In the genomic region with DNA sequence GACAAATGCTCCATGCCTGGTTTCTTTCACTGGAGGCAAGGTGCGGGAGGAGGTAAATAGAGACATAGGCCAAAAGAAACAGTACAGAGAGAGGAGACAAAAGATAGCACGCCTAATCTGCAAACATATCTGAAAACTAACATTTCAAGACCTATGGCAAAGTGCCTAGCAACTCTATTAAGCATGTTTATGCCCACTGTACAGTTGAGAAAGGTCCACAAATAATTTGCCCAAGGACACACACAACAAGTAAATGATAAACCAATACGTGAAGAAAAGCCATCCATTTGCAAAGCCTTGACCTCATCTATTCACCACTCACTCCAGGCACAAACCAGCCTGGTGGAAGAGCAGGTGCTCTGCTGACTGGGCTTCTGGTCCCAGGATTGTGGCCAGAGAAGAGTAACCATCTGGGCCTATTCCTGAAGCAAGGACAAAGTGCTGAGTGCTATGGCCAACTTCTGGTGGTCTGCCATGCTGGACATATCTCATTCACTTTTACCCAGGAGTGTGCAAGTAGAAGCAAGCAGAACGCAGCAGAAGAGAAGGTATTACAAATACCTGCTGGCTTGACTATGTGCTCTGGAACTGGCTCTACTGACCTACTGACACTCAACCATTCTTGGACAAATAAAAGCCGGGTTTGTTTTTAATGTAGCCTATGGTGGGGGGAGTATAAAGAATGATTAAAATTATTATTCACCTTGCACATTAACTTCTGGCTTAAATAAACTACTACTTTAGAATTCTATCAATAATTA, we compare ENCODE assay signal across 1 cellular context.
TF ChIP-seq lines count a peak whose summit lies in the region.

No MANE protein-coding gene starts in this region.

TF ChIP-seq in HepG2, 621 proteins besides CTCF, POLR2A, EP300 and RAD21 (continues in another document):
- no peak for TF ChIP-seq ZNF775 (CRISPR knock-in tag; IDR thresholded peaks at IDR 0.05; ENCODE audit: borderline replicate concordance)
- 0 out of 2 replicates have a peak, but pooled peaks have one; percentile 69 for TF ChIP-seq ZNF44 (CRISPR knock-in tag; IDR thresholded peaks at IDR 0.05)
- TF ChIP-seq RBAK (CRISPR knock-in tag; IDR thresholded peaks at IDR 0.05), result no peak
- no peak for TF ChIP-seq FOXC1 (CRISPR knock-in tag; IDR thresholded peaks at IDR 0.05; ENCODE audit: borderline replicate concordance)
- no peak for TF ChIP-seq LCORL (IDR thresholded peaks at IDR 0.05)
- TF ChIP-seq LCORL (CRISPR knock-in tag; IDR thresholded peaks at IDR 0.05), result no peak
- TF ChIP-seq ZNF335 (CRISPR knock-in tag; IDR thresholded peaks at IDR 0.05), result no peak
- TF ChIP-seq, protein P1, sequence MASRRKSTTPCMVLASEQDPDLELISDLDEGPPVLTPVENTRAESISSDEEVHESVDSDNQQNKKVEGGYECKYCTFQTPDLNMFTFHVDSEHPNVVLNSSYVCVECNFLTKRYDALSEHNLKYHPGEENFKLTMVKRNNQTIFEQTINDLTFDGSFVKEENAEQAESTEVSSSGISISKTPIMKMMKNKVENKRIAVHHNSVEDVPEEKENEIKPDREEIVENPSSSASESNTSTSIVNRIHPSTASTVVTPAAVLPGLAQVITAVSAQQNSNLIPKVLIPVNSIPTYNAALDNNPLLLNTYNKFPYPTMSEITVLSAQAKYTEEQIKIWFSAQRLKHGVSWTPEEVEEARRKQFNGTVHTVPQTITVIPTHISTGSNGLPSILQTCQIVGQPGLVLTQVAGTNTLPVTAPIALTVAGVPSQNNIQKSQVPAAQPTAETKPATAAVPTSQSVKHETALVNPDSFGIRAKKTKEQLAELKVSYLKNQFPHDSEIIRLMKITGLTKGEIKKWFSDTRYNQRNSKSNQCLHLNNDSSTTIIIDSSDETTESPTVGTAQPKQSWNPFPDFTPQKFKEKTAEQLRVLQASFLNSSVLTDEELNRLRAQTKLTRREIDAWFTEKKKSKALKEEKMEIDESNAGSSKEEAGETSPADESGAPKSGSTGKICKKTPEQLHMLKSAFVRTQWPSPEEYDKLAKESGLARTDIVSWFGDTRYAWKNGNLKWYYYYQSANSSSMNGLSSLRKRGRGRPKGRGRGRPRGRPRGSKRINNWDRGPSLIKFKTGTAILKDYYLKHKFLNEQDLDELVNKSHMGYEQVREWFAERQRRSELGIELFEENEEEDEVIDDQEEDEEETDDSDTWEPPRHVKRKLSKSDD (CRISPR knock-in tag; IDR thresholded peaks at IDR 0.05; ENCODE audit: low read depth), result peak; percentile 61; the same call in 1 of the 2 replicates
- peak; percentile 24; the same call in 1 of the 2 replicates for TF ChIP-seq FOSL2 (CRISPR knock-in tag; IDR thresholded peaks at IDR 0.05)
- peak; percentile 34; the same call in 1 of the 2 replicates for TF ChIP-seq KMT2A (CRISPR knock-in tag; IDR thresholded peaks at IDR 0.05)
- peak; percentile 88 for TF ChIP-seq ZNF644 (CRISPR knock-in tag; IDR thresholded peaks at IDR 0.05; ENCODE audit: low read depth)
- TF ChIP-seq, protein P2, sequence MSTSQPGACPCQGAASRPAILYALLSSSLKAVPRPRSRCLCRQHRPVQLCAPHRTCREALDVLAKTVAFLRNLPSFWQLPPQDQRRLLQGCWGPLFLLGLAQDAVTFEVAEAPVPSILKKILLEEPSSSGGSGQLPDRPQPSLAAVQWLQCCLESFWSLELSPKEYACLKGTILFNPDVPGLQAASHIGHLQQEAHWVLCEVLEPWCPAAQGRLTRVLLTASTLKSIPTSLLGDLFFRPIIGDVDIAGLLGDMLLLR (CRISPR knock-in tag; IDR thresholded peaks at IDR 0.05), result no peak
- TF ChIP-seq AKAP8 (CRISPR knock-in tag; IDR thresholded peaks at IDR 0.05), result no peak
- TF ChIP-seq ZNF616 (CRISPR knock-in tag; IDR thresholded peaks at IDR 0.05; ENCODE audit: low read depth), result no peak
- TF ChIP-seq, protein P3, sequence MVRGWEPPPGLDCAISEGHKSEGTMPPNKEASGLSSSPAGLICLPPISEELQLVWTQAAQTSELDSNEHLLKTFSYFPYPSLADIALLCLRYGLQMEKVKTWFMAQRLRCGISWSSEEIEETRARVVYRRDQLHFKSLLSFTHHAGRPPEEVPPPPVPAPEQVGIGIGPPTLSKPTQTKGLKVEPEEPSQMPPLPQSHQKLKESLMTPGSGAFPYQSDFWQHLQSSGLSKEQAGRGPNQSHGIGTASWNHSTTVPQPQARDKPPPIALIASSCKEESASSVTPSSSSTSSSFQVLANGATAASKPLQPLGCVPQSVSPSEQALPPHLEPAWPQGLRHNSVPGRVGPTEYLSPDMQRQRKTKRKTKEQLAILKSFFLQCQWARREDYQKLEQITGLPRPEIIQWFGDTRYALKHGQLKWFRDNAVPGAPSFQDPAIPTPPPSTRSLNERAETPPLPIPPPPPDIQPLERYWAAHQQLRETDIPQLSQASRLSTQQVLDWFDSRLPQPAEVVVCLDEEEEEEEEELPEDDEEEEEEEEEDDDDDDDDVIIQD (CRISPR knock-in tag; IDR thresholded peaks at IDR 0.05; ENCODE audit: low read depth), result 0 out of 2 replicates have a peak, but pooled peaks have one; percentile 2
- TF ChIP-seq SOX6 (IDR thresholded peaks at IDR 0.05), result no peak
- TF ChIP-seq SOX6 (CRISPR knock-in tag; IDR thresholded peaks at IDR 0.05), result peak; percentile 78
- no peak for TF ChIP-seq PRMT3 (CRISPR knock-in tag; IDR thresholded peaks at IDR 0.05; ENCODE audit: borderline replicate concordance, low read depth)
- TF ChIP-seq SOX13 (IDR thresholded peaks at IDR 0.05), result no peak
- peak in 1 of 2 experiments; percentile 75; a peak in 2 of 4 replicates for TF ChIP-seq SOX13 (CRISPR knock-in tag; conservative IDR thresholded peaks at IDR 0.05 in 1 of 2, IDR thresholded peaks at IDR 0.05 in 1 of 2)
- TF ChIP-seq, protein P4, sequence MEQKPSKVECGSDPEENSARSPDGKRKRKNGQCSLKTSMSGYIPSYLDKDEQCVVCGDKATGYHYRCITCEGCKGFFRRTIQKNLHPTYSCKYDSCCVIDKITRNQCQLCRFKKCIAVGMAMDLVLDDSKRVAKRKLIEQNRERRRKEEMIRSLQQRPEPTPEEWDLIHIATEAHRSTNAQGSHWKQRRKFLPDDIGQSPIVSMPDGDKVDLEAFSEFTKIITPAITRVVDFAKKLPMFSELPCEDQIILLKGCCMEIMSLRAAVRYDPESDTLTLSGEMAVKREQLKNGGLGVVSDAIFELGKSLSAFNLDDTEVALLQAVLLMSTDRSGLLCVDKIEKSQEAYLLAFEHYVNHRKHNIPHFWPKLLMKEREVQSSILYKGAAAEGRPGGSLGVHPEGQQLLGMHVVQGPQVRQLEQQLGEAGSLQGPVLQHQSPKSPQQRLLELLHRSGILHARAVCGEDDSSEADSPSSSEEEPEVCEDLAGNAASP (CRISPR knock-in tag; IDR thresholded peaks at IDR 0.05; ENCODE audit: borderline replicate concordance), result peak; percentile 49; the same call in 1 of the 2 replicates
- TF ChIP-seq CEBPG (CRISPR knock-in tag; IDR thresholded peaks at IDR 0.05), result 0 out of 2 replicates have a peak, but pooled peaks have one; percentile 7
- no peak for TF ChIP-seq ZNF737 (CRISPR knock-in tag; IDR thresholded peaks at IDR 0.05; ENCODE audit: borderline replicate concordance)
- no peak for TF ChIP-seq ZNF567 (CRISPR knock-in tag; IDR thresholded peaks at IDR 0.05; ENCODE audit: borderline replicate concordance)
- no peak for TF ChIP-seq MIER3 (CRISPR knock-in tag; IDR thresholded peaks at IDR 0.05; ENCODE audit: borderline replicate concordance)
- TF ChIP-seq NBN (conservative IDR thresholded peaks at IDR 0.05), result no peak
- peak; percentile 32; the same call in 1 of the 2 replicates for TF ChIP-seq RARA (CRISPR knock-in tag; IDR thresholded peaks at IDR 0.05)
- TF ChIP-seq GABPB1 (CRISPR knock-in tag; IDR thresholded peaks at IDR 0.05), result 0 out of 2 replicates have a peak, but pooled peaks have one; percentile 11
- no peak for TF ChIP-seq MAZ (IDR thresholded peaks at IDR 0.05; ENCODE audit: borderline replicate concordance, low read depth, low read length)
- no peak for TF ChIP-seq MAZ (CRISPR knock-in tag; IDR thresholded peaks at IDR 0.05; ENCODE audit: low read depth)
- 0 out of 2 replicates have a peak, but pooled peaks have one; percentile 47 for TF ChIP-seq ZNF180 (CRISPR knock-in tag; IDR thresholded peaks at IDR 0.05; ENCODE audit: borderline replicate concordance, low read depth)
- no peak for TF ChIP-seq ZFP41 (CRISPR knock-in tag; IDR thresholded peaks at IDR 0.05; ENCODE audit: borderline replicate concordance)
- no peak for TF ChIP-seq ZNF619 (CRISPR knock-in tag; IDR thresholded peaks at IDR 0.05)
- TF ChIP-seq SALL1 (CRISPR knock-in tag; IDR thresholded peaks at IDR 0.05), result peak; percentile 64
- TF ChIP-seq, protein P5, sequence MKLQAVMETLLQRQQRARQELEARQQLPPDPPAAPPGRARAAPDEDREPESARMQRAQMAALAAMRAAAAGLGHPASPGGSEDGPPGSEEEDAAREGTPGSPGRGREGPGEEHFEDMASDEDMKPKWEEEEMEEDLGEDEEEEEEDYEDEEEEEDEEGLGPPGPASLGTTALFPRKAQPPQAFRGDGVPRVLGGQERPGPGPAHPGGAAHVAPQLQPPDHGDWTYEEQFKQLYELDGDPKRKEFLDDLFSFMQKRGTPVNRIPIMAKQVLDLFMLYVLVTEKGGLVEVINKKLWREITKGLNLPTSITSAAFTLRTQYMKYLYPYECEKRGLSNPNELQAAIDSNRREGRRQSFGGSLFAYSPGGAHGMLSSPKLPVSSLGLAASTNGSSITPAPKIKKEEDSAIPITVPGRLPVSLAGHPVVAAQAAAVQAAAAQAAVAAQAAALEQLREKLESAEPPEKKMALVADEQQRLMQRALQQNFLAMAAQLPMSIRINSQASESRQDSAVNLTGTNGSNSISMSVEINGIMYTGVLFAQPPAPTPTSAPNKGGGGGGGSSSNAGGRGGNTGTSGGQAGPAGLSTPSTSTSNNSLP (IDR thresholded peaks at IDR 0.05; ENCODE audit: low read depth, low read length), result peak; percentile 50; the same call in 1 of the 2 replicates
- TF ChIP-seq THAP11 (CRISPR knock-in tag; IDR thresholded peaks at IDR 0.05), result 0 out of 2 replicates have a peak, but pooled peaks have one; percentile 32
- no peak for TF ChIP-seq ZNF431 (CRISPR knock-in tag; IDR thresholded peaks at IDR 0.05; ENCODE audit: borderline replicate concordance, low read depth)
- TF ChIP-seq, protein P6, sequence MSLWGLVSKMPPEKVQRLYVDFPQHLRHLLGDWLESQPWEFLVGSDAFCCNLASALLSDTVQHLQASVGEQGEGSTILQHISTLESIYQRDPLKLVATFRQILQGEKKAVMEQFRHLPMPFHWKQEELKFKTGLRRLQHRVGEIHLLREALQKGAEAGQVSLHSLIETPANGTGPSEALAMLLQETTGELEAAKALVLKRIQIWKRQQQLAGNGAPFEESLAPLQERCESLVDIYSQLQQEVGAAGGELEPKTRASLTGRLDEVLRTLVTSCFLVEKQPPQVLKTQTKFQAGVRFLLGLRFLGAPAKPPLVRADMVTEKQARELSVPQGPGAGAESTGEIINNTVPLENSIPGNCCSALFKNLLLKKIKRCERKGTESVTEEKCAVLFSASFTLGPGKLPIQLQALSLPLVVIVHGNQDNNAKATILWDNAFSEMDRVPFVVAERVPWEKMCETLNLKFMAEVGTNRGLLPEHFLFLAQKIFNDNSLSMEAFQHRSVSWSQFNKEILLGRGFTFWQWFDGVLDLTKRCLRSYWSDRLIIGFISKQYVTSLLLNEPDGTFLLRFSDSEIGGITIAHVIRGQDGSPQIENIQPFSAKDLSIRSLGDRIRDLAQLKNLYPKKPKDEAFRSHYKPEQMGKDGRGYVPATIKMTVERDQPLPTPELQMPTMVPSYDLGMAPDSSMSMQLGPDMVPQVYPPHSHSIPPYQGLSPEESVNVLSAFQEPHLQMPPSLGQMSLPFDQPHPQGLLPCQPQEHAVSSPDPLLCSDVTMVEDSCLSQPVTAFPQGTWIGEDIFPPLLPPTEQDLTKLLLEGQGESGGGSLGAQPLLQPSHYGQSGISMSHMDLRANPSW (CRISPR knock-in tag; IDR thresholded peaks at IDR 0.05; ENCODE audit: borderline replicate concordance), result no peak
- no peak for TF ChIP-seq NFIC (IDR thresholded peaks at IDR 0.05; ENCODE audit: low read length)
- TF ChIP-seq SUZ12 (IDR thresholded peaks at IDR 0.05; ENCODE audit: low read depth, low read length), result no peak
- TF ChIP-seq FOSL1 (CRISPR knock-in tag; IDR thresholded peaks at IDR 0.05; ENCODE audit: borderline replicate concordance), result no peak
- no peak for TF ChIP-seq MAFG (CRISPR knock-in tag; IDR thresholded peaks at IDR 0.05)
- no peak for TF ChIP-seq RBM22 (optimal IDR thresholded peaks at IDR 0.05; ENCODE audit: low read length)
- TF ChIP-seq ZNF564 (CRISPR knock-in tag; IDR thresholded peaks at IDR 0.05), result no peak
- TF ChIP-seq, protein P7, sequence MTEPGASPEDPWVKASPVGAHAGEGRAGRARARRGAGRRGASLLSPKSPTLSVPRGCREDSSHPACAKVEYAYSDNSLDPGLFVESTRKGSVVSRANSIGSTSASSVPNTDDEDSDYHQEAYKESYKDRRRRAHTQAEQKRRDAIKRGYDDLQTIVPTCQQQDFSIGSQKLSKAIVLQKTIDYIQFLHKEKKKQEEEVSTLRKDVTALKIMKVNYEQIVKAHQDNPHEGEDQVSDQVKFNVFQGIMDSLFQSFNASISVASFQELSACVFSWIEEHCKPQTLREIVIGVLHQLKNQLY (CRISPR knock-in tag; IDR thresholded peaks at IDR 0.05), result no peak
- TF ChIP-seq NCOA2 (CRISPR knock-in tag; IDR thresholded peaks at IDR 0.05), result peak; percentile 59
- TF ChIP-seq, protein P8, sequence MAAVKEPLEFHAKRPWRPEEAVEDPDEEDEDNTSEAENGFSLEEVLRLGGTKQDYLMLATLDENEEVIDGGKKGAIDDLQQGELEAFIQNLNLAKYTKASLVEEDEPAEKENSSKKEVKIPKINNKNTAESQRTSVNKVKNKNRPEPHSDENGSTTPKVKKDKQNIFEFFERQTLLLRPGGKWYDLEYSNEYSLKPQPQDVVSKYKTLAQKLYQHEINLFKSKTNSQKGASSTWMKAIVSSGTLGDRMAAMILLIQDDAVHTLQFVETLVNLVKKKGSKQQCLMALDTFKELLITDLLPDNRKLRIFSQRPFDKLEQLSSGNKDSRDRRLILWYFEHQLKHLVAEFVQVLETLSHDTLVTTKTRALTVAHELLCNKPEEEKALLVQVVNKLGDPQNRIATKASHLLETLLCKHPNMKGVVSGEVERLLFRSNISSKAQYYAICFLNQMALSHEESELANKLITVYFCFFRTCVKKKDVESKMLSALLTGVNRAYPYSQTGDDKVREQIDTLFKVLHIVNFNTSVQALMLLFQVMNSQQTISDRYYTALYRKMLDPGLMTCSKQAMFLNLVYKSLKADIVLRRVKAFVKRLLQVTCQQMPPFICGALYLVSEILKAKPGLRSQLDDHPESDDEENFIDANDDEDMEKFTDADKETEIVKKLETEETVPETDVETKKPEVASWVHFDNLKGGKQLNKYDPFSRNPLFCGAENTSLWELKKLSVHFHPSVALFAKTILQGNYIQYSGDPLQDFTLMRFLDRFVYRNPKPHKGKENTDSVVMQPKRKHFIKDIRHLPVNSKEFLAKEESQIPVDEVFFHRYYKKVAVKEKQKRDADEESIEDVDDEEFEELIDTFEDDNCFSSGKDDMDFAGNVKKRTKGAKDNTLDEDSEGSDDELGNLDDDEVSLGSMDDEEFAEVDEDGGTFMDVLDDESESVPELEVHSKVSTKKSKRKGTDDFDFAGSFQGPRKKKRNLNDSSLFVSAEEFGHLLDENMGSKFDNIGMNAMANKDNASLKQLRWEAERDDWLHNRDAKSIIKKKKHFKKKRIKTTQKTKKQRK (IDR thresholded peaks at IDR 0.05; ENCODE audit: low read length), result no peak
